ENCODE assay signal across 15 cellular contexts in genomic region chr6:151729829-151730495, GRCh38.
"Had no signal": no experiment of that assay in that cellular context is flagged by ENCODE, and none has a peak within 500 bp of the region (broad histone marks: within the 10 kb centered on the region; RNA-seq: fewer than 3 reads in every experiment).

No MANE protein-coding gene starts in this region.

- H3K36me3 Mint-ChIP-seq: activated CD8-positive, alpha-beta memory T cell treated with anti-CD3 and anti-CD28 coated beads, Interleukin-2, amount 10 ng/mL, durations not matched to agents 7 days and 5 days had no signal

- H3K4me3 ChIP-seq: cardiac muscle cell, dorsolateral prefrontal cortex, esophagus muscularis mucosa, left ventricle myocardium inferior, pancreas, sigmoid colon, spleen, thoracic aorta had no signal

- DNase-seq: activated CD4-positive, alpha-beta T cell treated with anti-CD3 and anti-CD28 coated beads, Interleukin-2, amount 50 U/mL, for 48 hours; activated CD8-positive, alpha-beta memory T cell treated with anti-CD3 and anti-CD28 coated beads, Interleukin-2, amount 10 ng/mL, durations not matched to agents 7 days and 5 days; activated naive CD4-positive, alpha-beta T cell treated with anti-CD3 and anti-CD28 coated beads, Interleukin-2, amount 50 U/mL, for 16 hours; activated T-cell treated with anti-CD3 and anti-CD28 coated beads, Interleukin-2, amount 50 U/mL, for 24 hours; dorsolateral prefrontal cortex; hypothalamus; left ventricle myocardium inferior; naive thymus-derived CD8-positive, alpha-beta T cell; pancreas; sigmoid colon; spleen had no signal

- H3K4me1 Mint-ChIP-seq: activated CD8-positive, alpha-beta memory T cell treated with anti-CD3 and anti-CD28 coated beads, Interleukin-2, amount 10 ng/mL, durations not matched to agents 7 days and 5 days had no signal

- H3K27me3 ChIP-seq: cardiac muscle cell, dorsolateral prefrontal cortex, esophagus muscularis mucosa, pancreas, sigmoid colon, spleen had no signal

- H3K9me3 ChIP-seq: pancreas, thoracic aorta had no signal

- ATAC-seq: activated CD8-positive, alpha-beta memory T cell treated with anti-CD3 and anti-CD28 coated beads, Interleukin-2, amount 10 ng/mL, durations not matched to agents 7 days and 5 days; naive thymus-derived CD8-positive, alpha-beta T cell; pancreas had no signal

- H3K27ac Mint-ChIP-seq: activated CD8-positive, alpha-beta memory T cell treated with anti-CD3 and anti-CD28 coated beads, Interleukin-2, amount 10 ng/mL, durations not matched to agents 7 days and 5 days; activated T-cell treated with anti-CD3 and anti-CD28 coated beads, Interleukin-2, amount 50 U/mL, for 24 hours; memory B cell; naive thymus-derived CD8-positive, alpha-beta T cell had no signal

- H3K36me3 ChIP-seq: cardiac muscle cell, esophagus muscularis mucosa, left ventricle myocardium inferior, pancreas, sigmoid colon, spleen, thoracic aorta had no signal

- H3K27ac ChIP-seq: cardiac muscle cell, dorsolateral prefrontal cortex, esophagus muscularis mucosa, left ventricle myocardium inferior, pancreas, sigmoid colon, spleen, thoracic aorta had no signal

- H3K4me1 ChIP-seq: esophagus muscularis mucosa, left ventricle myocardium inferior, pancreas, sigmoid colon had no signal

- H3K27me3 Mint-ChIP-seq: activated T-cell treated with anti-CD3 and anti-CD28 coated beads, Interleukin-2, amount 50 U/mL, for 24 hours; memory B cell had no signal

- H3K4me3 Mint-ChIP-seq: activated CD8-positive, alpha-beta memory T cell treated with anti-CD3 and anti-CD28 coated beads, Interleukin-2, amount 10 ng/mL, durations not matched to agents 7 days and 5 days; activated T-cell treated with anti-CD3 and anti-CD28 coated beads, Interleukin-2, amount 50 U/mL, for 24 hours; memory B cell; naive thymus-derived CD8-positive, alpha-beta T cell had no signal
